Comparison of ENCODE assay signal across 26 cellular contexts in the genomic region with DNA sequence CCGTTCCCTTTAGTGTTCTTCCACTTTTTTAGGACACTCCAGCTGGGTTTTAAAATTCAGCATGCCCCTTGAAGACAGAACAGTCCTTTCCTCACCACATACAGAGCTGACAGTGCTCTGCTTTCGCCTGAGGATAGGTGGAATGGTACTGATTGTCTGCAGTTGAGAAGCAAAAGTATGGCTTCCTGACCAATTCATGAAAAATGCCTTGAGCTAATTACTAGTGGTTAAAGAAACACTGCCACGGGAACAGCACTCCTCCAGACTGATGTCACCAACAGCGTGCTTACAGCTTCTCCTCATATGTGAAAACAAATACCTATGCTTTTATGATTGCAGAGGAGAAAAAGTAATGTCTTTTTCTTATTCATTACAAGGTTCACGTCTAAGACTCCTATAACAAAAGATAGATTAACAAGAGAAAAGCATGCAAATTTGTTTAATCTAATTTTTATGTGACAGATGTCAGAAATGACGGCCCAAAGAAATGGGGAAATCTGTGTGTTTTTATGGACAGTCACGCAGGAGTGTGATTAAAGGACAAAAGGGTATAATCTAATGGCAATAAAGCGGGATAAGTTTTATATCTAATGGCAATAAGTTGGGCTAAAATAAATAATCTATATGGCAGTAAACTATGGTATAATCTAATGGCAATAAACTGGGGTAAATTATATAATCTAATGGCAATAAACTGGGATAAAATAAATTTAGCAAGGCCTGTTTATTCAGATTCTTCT.
DNase-seq lines count a peak whose midpoint lies in the region; ATAC-seq and TF ChIP-seq lines count a peak whose summit lies in the region.
"Had no signal": no experiment of that assay in that cellular context is flagged by ENCODE, and none has a peak within 500 bp of the region (broad histone marks: within the 10 kb centered on the region; RNA-seq: fewer than 3 reads in every experiment).

No MANE protein-coding gene starts in this region.

- intact Hi-C loops in left lung (cut with DNase I), result no loop called here

- H3K36me3 ChIP-seq in osteoblast (ENCODE audit: insufficient read depth, low read length) (no peaks in the 10 kb centered on the region), left lung (no peaks in the 10 kb centered on the region)
- H3K36me3 ChIP-seq: sigmoid colon had no signal

- no peaks in the 10 kb centered on the region for H3K79me2 ChIP-seq in osteoblast (ENCODE audit: insufficient read depth, low read length)

- no peaks in the 10 kb centered on the region for H4K20me1 ChIP-seq in osteoblast (ENCODE audit: insufficient read depth, low read length)

- TF ChIP-seq CTCF in osteoblast (IDR thresholded peaks at IDR 0.05; ENCODE audit: extremely low read depth, low read depth, low read length), result no peak
- TF ChIP-seq CTCF in left lung (IDR thresholded peaks at IDR 0.05), result no peak

- H2AFZ ChIP-seq in osteoblast (ENCODE audit: low read length), result peak overlapping the region; percentile 22

- H3K27ac ChIP-seq in osteoblast (ENCODE audit: low read depth, low read length) (no peak overlapping the region), left lung (no peak overlapping the region)
- H3K27ac ChIP-seq: body of pancreas, foreskin keratinocyte, KMS-11, testis had no signal

- peaks cover 16% of the 10 kb centered on the region for H3K4me1 ChIP-seq in osteoblast (ENCODE audit: insufficient read depth, low read length)
- peaks cover 0 to 3% of the 10 kb centered on the region in 2 donors for H3K4me1 ChIP-seq in left lung

- no peak overlapping the region for H3K4me2 ChIP-seq in osteoblast (ENCODE audit: insufficient read depth, low read length)
- H3K4me2 ChIP-seq: KMS-11 had no signal

- no peak for ATAC-seq in stimulated activated naive CD8-positive, alpha-beta T cell treated with anti-CD3 and anti-CD28 coated beads, Interleukin-15, Interleukin-2, amounts not matched to agents 100 U/mL and 50 U/mL, for 24 hours
- ATAC-seq in left lung (no peak), HG02571 (IDR thresholded peaks at IDR 0.05; ENCODE audit: unreplicated experiment) (no peak), left lobe of liver (no peak)
- ATAC-seq: activated CD4-positive, alpha-beta T cell treated with anti-CD3 and anti-CD28 coated beads for 36 hours; body of pancreas; foreskin keratinocyte; natural killer cell; Right ventricle myocardium inferior had no signal

- no peaks in the 10 kb centered on the region for H3K9me3 ChIP-seq in osteoblast (ENCODE audit: low read depth, low read length)
- no peaks in the 10 kb centered on the region for H3K9me3 ChIP-seq in left lung
- H3K9me3 ChIP-seq: body of pancreas, sigmoid colon, testis had no signal

- DNase-seq in Daoy (ENCODE audit: low read depth), result peak; percentile 39
- peak; percentile 87 for DNase-seq in M059J (ENCODE audit: low read depth)
- peak; percentile 24 for DNase-seq in fibroblast of peridontal ligament (ENCODE audit: extremely low read depth)
- DNase-seq in osteoblast (ENCODE audit: insufficient read length, low spot score, missing footprints), result no peak
- DNase-seq in stimulated activated naive CD8-positive, alpha-beta T cell treated with anti-CD3 and anti-CD28 coated beads, Interleukin-15, Interleukin-2, amounts not matched to agents 100 U/mL and 50 U/mL, for 24 hours, result no peak
- DNase-seq in left lung, result no peak
- DNase-seq in left lobe of liver (ENCODE audit: low spot score), result no peak
- DNase-seq: activated CD4-positive, alpha-beta T cell treated with anti-CD3 and anti-CD28 coated beads for 36 hours; body of pancreas; CD8-positive, alpha-beta memory T cell; cortex of kidney; DMS79; foreskin keratinocyte; hippocampal formation; kidney; natural killer cell; NCI-H187; NCI-H2227 treated with DMSO at 0.1 percent for 48 hours; NCI-H82; posterior cingulate gyrus; sigmoid colon; SW 1271; testis had no signal

- no peak overlapping the region for H3K4me3 ChIP-seq in osteoblast (ENCODE audit: insufficient read depth, low read length)
- H3K4me3 ChIP-seq in left lung, result no peak overlapping the region
- H3K4me3 ChIP-seq: body of pancreas, sigmoid colon, testis had no signal

- H3K27me3 ChIP-seq in osteoblast (ENCODE audit: insufficient read depth, low read length) (peaks cover 5% of the 10 kb centered on the region), left lung (no peaks in the 10 kb centered on the region)
- H3K27me3 ChIP-seq: body of pancreas, foreskin keratinocyte, sigmoid colon, testis had no signal

Comparison
In these comparisons a context has a peak if more than half of its experiments do, and no peak if none do; other contexts are left out.
1. DNase-seq: peak in Daoy (single experiment), M059J (single experiment) and fibroblast of peridontal ligament (single experiment); none in osteoblast (single experiment), stimulated activated naive CD8-positive, alpha-beta T cell treated with anti-CD3 and anti-CD28 coated beads, Interleukin-15, Interleukin-2, amounts not matched to agents 100 U/mL and 50 U/mL, for 24 hours (single experiment), left lung (0 of 2) and left lobe of liver (single experiment).